In genomic region chr12:76763746-76764675, GRCh38 we compare ENCODE assay signal across 1 cellular context.
A peak's percentile ranks its signal among the peaks of the same experiment; 100 is the strongest.
TF ChIP-seq lines count a peak whose summit lies in the region.

A gene with protein sequence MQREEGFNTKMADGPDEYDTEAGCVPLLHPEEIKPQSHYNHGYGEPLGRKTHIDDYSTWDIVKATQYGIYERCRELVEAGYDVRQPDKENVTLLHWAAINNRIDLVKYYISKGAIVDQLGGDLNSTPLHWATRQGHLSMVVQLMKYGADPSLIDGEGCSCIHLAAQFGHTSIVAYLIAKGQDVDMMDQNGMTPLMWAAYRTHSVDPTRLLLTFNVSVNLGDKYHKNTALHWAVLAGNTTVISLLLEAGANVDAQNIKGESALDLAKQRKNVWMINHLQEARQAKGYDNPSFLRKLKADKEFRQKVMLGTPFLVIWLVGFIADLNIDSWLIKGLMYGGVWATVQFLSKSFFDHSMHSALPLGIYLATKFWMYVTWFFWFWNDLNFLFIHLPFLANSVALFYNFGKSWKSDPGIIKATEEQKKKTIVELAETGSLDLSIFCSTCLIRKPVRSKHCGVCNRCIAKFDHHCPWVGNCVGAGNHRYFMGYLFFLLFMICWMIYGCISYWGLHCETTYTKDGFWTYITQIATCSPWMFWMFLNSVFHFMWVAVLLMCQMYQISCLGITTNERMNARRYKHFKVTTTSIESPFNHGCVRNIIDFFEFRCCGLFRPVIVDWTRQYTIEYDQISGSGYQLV (plus strand): TSS chr12:76764115. CDS start chr12:76764237, 122 bp downstream.

TF ChIP-seq in K562, 482 proteins besides CTCF, POLR2A, EP300 and RAD21 (continued from another document and continues in another):
- TF ChIP-seq, protein P1, sequence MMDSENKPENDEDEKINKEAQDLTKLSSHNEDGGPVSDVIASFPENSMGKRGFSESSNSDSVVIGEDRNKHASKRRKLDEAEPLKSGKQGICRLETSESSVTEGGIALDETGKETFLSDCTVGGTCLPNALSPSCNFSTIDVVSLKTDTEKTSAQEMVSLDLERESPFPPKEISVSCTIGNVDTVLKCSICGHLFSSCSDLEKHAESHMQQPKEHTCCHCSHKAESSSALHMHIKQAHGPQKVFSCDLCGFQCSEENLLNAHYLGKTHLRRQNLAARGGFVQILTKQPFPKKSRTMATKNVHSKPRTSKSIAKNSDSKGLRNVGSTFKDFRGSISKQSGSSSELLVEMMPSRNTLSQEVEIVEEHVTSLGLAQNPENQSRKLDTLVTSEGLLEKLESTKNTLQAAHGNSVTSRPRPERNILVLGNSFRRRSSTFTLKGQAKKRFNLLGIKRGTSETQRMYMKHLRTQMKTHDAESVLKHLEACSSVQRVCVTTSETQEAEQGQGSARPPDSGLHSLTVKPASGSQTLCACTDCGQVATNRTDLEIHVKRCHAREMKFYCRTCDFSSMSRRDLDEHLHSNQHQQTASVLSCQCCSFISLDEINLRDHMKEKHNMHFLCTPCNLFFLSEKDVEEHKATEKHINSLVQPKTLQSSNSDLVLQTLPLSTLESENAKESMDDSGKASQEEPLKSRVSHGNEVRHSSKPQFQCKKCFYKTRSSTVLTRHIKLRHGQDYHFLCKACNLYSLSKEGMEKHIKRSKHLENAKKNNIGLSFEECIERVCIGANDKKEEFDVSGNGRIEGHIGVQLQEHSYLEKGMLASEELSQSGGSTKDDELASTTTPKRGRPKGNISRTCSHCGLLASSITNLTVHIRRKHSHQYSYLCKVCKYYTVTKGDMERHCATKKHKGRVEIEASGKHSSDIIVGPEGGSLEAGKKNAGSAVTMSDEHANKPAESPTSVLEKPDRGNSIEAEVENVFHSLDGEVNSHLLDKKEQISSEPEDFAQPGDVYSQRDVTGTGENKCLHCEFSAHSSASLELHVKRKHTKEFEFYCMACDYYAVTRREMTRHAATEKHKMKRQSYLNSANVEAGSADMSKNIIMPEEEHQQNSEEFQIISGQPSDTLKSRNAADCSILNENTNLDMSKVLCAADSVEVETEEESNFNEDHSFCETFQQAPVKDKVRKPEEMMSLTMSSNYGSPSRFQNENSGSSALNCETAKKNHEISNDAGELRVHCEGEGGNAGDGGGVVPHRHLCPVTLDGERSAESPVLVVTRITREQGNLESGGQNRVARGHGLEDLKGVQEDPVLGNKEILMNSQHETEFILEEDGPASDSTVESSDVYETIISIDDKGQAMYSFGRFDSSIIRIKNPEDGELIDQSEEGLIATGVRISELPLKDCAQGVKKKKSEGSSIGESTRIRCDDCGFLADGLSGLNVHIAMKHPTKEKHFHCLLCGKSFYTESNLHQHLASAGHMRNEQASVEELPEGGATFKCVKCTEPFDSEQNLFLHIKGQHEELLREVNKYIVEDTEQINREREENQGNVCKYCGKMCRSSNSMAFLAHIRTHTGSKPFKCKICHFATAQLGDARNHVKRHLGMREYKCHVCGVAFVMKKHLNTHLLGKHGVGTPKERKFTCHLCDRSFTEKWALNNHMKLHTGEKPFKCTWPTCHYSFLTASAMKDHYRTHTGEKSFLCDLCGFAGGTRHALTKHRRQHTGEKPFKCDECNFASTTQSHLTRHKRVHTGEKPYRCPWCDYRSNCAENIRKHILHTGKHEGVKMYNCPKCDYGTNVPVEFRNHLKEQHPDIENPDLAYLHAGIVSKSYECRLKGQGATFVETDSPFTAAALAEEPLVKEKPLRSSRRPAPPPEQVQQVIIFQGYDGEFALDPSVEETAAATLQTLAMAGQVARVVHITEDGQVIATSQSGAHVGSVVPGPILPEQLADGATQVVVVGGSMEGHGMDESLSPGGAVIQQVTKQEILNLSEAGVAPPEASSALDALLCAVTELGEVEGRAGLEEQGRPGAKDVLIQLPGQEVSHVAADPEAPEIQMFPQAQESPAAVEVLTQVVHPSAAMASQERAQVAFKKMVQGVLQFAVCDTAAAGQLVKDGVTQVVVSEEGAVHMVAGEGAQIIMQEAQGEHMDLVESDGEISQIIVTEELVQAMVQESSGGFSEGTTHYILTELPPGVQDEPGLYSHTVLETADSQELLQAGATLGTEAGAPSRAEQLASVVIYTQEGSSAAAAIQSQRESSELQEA (IDR thresholded peaks at IDR 0.05; ENCODE audit: low read depth): no peak
- TF ChIP-seq NR2C1 (IDR thresholded peaks at IDR 0.05): no peak
- TF ChIP-seq NR2C1 (tag; IDR thresholded peaks at IDR 0.05): peak; percentile 39; the same call in 1 of the 2 replicates
- TF ChIP-seq ADNP (tag; IDR thresholded peaks at IDR 0.05): no peak
- no peak for TF ChIP-seq ZBTB49 (CRISPR knock-in tag; IDR thresholded peaks at IDR 0.05; ENCODE audit: borderline replicate concordance)
- no peak for TF ChIP-seq POU5F1 (IDR thresholded peaks at IDR 0.05; ENCODE audit: borderline replicate concordance, low read depth, low read length, partially characterized antibody)
- TF ChIP-seq ZNF274 (IDR thresholded peaks at IDR 0.05; ENCODE audit: borderline replicate concordance, low read depth, low read length): no peak
- TF ChIP-seq CAMTA2 (CRISPR knock-in tag; conservative IDR thresholded peaks at IDR 0.05): no peak
- no peak for TF ChIP-seq CBX2 (IDR thresholded peaks at IDR 0.05; ENCODE audit: insufficient read depth, low read length, poor library complexity, severe bottlenecking)
- TF ChIP-seq ZNF583 (CRISPR knock-in tag; IDR thresholded peaks at IDR 0.05): no peak
- no peak for TF ChIP-seq ILF3 (IDR thresholded peaks at IDR 0.05; ENCODE audit: borderline replicate concordance)
- TF ChIP-seq ZNF24 (IDR thresholded peaks at IDR 0.05): no peak
- no peak for TF ChIP-seq BMI1 (IDR thresholded peaks at IDR 0.05; ENCODE audit: low read length)
- TF ChIP-seq, protein P2, sequence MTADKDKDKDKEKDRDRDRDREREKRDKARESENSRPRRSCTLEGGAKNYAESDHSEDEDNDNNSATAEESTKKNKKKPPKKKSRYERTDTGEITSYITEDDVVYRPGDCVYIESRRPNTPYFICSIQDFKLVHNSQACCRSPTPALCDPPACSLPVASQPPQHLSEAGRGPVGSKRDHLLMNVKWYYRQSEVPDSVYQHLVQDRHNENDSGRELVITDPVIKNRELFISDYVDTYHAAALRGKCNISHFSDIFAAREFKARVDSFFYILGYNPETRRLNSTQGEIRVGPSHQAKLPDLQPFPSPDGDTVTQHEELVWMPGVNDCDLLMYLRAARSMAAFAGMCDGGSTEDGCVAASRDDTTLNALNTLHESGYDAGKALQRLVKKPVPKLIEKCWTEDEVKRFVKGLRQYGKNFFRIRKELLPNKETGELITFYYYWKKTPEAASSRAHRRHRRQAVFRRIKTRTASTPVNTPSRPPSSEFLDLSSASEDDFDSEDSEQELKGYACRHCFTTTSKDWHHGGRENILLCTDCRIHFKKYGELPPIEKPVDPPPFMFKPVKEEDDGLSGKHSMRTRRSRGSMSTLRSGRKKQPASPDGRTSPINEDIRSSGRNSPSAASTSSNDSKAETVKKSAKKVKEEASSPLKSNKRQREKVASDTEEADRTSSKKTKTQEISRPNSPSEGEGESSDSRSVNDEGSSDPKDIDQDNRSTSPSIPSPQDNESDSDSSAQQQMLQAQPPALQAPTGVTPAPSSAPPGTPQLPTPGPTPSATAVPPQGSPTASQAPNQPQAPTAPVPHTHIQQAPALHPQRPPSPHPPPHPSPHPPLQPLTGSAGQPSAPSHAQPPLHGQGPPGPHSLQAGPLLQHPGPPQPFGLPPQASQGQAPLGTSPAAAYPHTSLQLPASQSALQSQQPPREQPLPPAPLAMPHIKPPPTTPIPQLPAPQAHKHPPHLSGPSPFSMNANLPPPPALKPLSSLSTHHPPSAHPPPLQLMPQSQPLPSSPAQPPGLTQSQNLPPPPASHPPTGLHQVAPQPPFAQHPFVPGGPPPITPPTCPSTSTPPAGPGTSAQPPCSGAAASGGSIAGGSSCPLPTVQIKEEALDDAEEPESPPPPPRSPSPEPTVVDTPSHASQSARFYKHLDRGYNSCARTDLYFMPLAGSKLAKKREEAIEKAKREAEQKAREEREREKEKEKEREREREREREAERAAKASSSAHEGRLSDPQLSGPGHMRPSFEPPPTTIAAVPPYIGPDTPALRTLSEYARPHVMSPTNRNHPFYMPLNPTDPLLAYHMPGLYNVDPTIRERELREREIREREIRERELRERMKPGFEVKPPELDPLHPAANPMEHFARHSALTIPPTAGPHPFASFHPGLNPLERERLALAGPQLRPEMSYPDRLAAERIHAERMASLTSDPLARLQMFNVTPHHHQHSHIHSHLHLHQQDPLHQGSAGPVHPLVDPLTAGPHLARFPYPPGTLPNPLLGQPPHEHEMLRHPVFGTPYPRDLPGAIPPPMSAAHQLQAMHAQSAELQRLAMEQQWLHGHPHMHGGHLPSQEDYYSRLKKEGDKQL (CRISPR knock-in tag; IDR thresholded peaks at IDR 0.05; ENCODE audit: borderline replicate concordance): no peak
- no peak for TF ChIP-seq FOS (IDR thresholded peaks at IDR 0.05; ENCODE audit: extremely low read depth, insufficient read length)
- TF ChIP-seq SMAD3 (CRISPR knock-in tag; conservative IDR thresholded peaks at IDR 0.05): no peak
- TF ChIP-seq, protein P3, sequence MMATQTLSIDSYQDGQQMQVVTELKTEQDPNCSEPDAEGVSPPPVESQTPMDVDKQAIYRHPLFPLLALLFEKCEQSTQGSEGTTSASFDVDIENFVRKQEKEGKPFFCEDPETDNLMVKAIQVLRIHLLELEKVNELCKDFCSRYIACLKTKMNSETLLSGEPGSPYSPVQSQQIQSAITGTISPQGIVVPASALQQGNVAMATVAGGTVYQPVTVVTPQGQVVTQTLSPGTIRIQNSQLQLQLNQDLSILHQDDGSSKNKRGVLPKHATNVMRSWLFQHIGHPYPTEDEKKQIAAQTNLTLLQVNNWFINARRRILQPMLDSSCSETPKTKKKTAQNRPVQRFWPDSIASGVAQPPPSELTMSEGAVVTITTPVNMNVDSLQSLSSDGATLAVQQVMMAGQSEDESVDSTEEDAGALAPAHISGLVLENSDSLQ (IDR thresholded peaks at IDR 0.05): no peak
- no peak; a peak in 1 of 4 replicates for TF ChIP-seq TBL1XR1 (IDR thresholded peaks at IDR 0.05; ENCODE audit: low read length in 2 of 2)
- TF ChIP-seq HNRNPLL (IDR thresholded peaks at IDR 0.05; ENCODE audit: low read depth, low read length, poor library complexity, severe bottlenecking): no peak
- TF ChIP-seq ZBTB8A (IDR thresholded peaks at IDR 0.05; ENCODE audit: partially characterized antibody): no peak
- TF ChIP-seq, protein P4, sequence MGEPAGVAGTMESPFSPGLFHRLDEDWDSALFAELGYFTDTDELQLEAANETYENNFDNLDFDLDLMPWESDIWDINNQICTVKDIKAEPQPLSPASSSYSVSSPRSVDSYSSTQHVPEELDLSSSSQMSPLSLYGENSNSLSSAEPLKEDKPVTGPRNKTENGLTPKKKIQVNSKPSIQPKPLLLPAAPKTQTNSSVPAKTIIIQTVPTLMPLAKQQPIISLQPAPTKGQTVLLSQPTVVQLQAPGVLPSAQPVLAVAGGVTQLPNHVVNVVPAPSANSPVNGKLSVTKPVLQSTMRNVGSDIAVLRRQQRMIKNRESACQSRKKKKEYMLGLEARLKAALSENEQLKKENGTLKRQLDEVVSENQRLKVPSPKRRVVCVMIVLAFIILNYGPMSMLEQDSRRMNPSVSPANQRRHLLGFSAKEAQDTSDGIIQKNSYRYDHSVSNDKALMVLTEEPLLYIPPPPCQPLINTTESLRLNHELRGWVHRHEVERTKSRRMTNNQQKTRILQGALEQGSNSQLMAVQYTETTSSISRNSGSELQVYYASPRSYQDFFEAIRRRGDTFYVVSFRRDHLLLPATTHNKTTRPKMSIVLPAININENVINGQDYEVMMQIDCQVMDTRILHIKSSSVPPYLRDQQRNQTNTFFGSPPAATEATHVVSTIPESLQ (CRISPR knock-in tag; IDR thresholded peaks at IDR 0.05): peak; percentile 73; the same call in 1 of the 2 replicates
- no peak for TF ChIP-seq ZNF780A (CRISPR knock-in tag; IDR thresholded peaks at IDR 0.05)
- TF ChIP-seq, protein P5, sequence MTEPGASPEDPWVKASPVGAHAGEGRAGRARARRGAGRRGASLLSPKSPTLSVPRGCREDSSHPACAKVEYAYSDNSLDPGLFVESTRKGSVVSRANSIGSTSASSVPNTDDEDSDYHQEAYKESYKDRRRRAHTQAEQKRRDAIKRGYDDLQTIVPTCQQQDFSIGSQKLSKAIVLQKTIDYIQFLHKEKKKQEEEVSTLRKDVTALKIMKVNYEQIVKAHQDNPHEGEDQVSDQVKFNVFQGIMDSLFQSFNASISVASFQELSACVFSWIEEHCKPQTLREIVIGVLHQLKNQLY (CRISPR knock-in tag; conservative IDR thresholded peaks at IDR 0.05): no peak
- peak; percentile 67; the same call in 1 of the 2 replicates for TF ChIP-seq POLR2AphosphoS5 (IDR thresholded peaks at IDR 0.05; ENCODE audit: control insufficient read depth, insufficient read depth, low read depth, low read length)
- no peak for TF ChIP-seq HMG20A (CRISPR knock-in tag; conservative IDR thresholded peaks at IDR 0.05)
- no peak for TF ChIP-seq FOXJ2 (tag; IDR thresholded peaks at IDR 0.05)
